1 cellular context compared by ENCODE assay signal in the genomic region with DNA sequence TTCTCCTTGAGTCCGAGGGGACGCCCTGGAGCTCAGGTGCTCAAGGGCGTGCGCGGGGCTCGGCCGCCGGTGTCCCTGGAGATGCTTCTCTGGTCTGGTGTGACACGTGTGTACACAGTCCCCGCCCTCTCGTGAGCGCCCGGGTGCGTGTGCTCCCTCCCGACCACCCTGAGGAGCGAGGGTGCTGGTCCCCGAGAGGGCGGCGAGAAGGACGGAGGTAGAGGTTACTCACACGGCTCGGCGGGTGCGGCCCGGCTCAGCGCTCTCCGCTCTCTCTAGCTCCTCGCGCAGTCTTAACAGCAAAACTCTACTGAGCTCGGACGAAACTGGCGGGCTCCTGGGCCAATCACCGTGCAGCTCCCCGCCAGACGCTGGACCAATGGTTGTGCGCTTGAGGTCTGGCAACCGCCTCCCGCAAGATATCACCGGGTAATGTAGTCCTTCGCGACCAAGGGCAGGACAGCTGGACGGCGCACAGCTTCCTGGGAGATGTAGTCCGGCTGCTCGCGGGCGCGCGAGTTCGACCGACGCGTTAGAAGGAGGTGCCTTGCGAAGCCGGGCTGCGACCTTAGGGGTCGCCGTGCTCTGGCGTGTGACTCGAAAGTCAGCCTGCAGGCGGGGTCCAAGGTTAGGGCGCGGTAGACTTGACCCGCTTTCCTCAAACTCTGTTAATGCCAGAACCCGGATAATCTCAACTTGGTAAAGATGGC.
TF ChIP-seq lines count a peak whose summit lies in the region.

A gene (minus strand): TSS at position 312 of the 710 bp plus-strand sequence. CDS start 2,669 bp downstream, outside the sequence.

TF ChIP-seq in HepG2, 621 proteins besides CTCF, POLR2A, EP300 and RAD21 (continued from another document):
- TF ChIP-seq, protein P1, sequence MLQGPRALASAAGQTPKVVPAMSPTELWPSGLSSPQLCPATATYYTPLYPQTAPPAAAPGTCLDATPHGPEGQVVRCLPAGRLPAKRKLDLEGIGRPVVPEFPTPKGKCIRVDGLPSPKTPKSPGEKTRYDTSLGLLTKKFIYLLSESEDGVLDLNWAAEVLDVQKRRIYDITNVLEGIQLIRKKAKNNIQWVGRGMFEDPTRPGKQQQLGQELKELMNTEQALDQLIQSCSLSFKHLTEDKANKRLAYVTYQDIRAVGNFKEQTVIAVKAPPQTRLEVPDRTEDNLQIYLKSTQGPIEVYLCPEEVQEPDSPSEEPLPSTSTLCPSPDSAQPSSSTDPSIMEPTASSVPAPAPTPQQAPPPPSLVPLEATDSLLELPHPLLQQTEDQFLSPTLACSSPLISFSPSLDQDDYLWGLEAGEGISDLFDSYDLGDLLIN (CRISPR knock-in tag; IDR thresholded peaks at IDR 0.05; ENCODE audit: borderline replicate concordance), result peak; percentile 92; the same call in 1 of the 2 replicates
- TF ChIP-seq YEATS2 (CRISPR knock-in tag; IDR thresholded peaks at IDR 0.05; ENCODE audit: borderline replicate concordance) (peak; percentile 75; the same call in 1 of the 2 replicates), RBM22 (optimal IDR thresholded peaks at IDR 0.05; ENCODE audit: low read length) (no peak), MAFK (conservative IDR thresholded peaks at IDR 0.05 in 1 of 2, IDR thresholded peaks at IDR 0.05 in 1 of 2; ENCODE audit: low read length in 2 of 2) (no peak), ZNF317 (CRISPR knock-in tag; IDR thresholded peaks at IDR 0.05) (peak; percentile 78), IKZF4 (CRISPR knock-in tag; IDR thresholded peaks at IDR 0.05; ENCODE audit: borderline replicate concordance, low read depth, not compliant biosample characterization) (peak; percentile 29), PRMT3 (CRISPR knock-in tag; IDR thresholded peaks at IDR 0.05; ENCODE audit: borderline replicate concordance, low read depth) (no peak), ZNF607 (CRISPR knock-in tag; IDR thresholded peaks at IDR 0.05; ENCODE audit: borderline replicate concordance) (peak; percentile 89), TSC22D2 (CRISPR knock-in tag; IDR thresholded peaks at IDR 0.05; ENCODE audit: borderline replicate concordance) (no peak; the same call in 1 of the 2 replicates), FOXK2 (IDR thresholded peaks at IDR 0.05) (no peak), ZNF329 (CRISPR knock-in tag; IDR thresholded peaks at IDR 0.05; ENCODE audit: low read depth) (no peak), ZMYM2 (CRISPR knock-in tag; IDR thresholded peaks at IDR 0.05) (peak; percentile 81), SOX13 (IDR thresholded peaks at IDR 0.05) (0 out of 2 replicates have a peak, but pooled peaks have one; percentile 65), SOX13 (CRISPR knock-in tag; conservative IDR thresholded peaks at IDR 0.05 in 1 of 2, IDR thresholded peaks at IDR 0.05 in 1 of 2) (peak in 1 of 2 experiments; percentile 4; a peak in 1 of 4 replicates), SCMH1 (CRISPR knock-in tag; IDR thresholded peaks at IDR 0.05; ENCODE audit: borderline replicate concordance) (no peak), ZNF263 (CRISPR knock-in tag; IDR thresholded peaks at IDR 0.05) (peak; percentile 72; the same call in 1 of the 2 replicates), ZNF333 (CRISPR knock-in tag; IDR thresholded peaks at IDR 0.05; ENCODE audit: borderline replicate concordance) (no peak), ZNF335 (CRISPR knock-in tag; IDR thresholded peaks at IDR 0.05) (peak; percentile 98), ZNF713 (CRISPR knock-in tag; IDR thresholded peaks at IDR 0.05) (no peak; the same call in 1 of the 2 replicates)
- TF ChIP-seq, protein P2, sequence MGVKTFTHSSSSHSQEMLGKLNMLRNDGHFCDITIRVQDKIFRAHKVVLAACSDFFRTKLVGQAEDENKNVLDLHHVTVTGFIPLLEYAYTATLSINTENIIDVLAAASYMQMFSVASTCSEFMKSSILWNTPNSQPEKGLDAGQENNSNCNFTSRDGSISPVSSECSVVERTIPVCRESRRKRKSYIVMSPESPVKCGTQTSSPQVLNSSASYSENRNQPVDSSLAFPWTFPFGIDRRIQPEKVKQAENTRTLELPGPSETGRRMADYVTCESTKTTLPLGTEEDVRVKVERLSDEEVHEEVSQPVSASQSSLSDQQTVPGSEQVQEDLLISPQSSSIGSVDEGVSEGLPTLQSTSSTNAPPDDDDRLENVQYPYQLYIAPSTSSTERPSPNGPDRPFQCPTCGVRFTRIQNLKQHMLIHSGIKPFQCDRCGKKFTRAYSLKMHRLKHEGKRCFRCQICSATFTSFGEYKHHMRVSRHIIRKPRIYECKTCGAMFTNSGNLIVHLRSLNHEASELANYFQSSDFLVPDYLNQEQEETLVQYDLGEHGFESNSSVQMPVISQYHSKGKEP (CRISPR knock-in tag; IDR thresholded peaks at IDR 0.05), result peak; percentile 40; the same call in 1 of the 2 replicates
- TF ChIP-seq, protein P3, sequence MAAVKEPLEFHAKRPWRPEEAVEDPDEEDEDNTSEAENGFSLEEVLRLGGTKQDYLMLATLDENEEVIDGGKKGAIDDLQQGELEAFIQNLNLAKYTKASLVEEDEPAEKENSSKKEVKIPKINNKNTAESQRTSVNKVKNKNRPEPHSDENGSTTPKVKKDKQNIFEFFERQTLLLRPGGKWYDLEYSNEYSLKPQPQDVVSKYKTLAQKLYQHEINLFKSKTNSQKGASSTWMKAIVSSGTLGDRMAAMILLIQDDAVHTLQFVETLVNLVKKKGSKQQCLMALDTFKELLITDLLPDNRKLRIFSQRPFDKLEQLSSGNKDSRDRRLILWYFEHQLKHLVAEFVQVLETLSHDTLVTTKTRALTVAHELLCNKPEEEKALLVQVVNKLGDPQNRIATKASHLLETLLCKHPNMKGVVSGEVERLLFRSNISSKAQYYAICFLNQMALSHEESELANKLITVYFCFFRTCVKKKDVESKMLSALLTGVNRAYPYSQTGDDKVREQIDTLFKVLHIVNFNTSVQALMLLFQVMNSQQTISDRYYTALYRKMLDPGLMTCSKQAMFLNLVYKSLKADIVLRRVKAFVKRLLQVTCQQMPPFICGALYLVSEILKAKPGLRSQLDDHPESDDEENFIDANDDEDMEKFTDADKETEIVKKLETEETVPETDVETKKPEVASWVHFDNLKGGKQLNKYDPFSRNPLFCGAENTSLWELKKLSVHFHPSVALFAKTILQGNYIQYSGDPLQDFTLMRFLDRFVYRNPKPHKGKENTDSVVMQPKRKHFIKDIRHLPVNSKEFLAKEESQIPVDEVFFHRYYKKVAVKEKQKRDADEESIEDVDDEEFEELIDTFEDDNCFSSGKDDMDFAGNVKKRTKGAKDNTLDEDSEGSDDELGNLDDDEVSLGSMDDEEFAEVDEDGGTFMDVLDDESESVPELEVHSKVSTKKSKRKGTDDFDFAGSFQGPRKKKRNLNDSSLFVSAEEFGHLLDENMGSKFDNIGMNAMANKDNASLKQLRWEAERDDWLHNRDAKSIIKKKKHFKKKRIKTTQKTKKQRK (IDR thresholded peaks at IDR 0.05; ENCODE audit: low read length), result no peak
- TF ChIP-seq, protein P4, sequence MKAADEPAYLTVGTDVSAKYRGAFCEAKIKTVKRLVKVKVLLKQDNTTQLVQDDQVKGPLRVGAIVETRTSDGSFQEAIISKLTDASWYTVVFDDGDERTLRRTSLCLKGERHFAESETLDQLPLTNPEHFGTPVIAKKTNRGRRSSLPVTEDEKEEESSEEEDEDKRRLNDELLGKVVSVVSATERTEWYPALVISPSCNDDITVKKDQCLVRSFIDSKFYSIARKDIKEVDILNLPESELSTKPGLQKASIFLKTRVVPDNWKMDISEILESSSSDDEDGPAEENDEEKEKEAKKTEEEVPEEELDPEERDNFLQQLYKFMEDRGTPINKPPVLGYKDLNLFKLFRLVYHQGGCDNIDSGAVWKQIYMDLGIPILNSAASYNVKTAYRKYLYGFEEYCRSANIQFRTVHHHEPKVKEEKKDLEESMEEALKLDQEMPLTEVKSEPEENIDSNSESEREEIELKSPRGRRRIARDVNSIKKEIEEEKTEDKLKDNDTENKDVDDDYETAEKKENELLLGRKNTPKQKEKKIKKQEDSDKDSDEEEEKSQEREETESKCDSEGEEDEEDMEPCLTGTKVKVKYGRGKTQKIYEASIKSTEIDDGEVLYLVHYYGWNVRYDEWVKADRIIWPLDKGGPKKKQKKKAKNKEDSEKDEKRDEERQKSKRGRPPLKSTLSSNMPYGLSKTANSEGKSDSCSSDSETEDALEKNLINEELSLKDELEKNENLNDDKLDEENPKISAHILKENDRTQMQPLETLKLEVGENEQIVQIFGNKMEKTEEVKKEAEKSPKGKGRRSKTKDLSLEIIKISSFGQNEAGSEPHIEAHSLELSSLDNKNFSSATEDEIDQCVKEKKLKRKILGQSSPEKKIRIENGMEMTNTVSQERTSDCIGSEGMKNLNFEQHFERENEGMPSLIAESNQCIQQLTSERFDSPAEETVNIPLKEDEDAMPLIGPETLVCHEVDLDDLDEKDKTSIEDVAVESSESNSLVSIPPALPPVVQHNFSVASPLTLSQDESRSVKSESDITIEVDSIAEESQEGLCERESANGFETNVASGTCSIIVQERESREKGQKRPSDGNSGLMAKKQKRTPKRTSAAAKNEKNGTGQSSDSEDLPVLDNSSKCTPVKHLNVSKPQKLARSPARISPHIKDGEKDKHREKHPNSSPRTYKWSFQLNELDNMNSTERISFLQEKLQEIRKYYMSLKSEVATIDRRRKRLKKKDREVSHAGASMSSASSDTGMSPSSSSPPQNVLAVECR (CRISPR knock-in tag; IDR thresholded peaks at IDR 0.05; ENCODE audit: borderline replicate concordance), result peak; percentile 99
